8 cellular contexts compared by ENCODE assay signal in genomic region chr19:1248454-1249297, GRCh38. TPM values are rescaled to one million over a fixed set of nuclear protein-coding genes. Genes with fewer than 3 reads are reported as not detected.
DNase-seq lines count a peak whose midpoint lies in the region; ATAC-seq and TF ChIP-seq lines count a peak whose summit lies in the region.

Gene MIDN (plus strand): TSS chr19:1248583. CDS start chr19:1250297, 1,714 bp downstream.

- peak within 1 kb of the TSS; percentile 92 for H3K4me2 ChIP-seq in OCI-LY7 (ENCODE audit: low read length)

- ATAC-seq in HG03432 (IDR thresholded peaks at IDR 0.05; ENCODE audit: unreplicated experiment): peak; percentile 26

- peaks cover 51% of the 10 kb centered on the region for H3K4me1 ChIP-seq in OCI-LY7 (ENCODE audit: insufficient read depth, low read length, poor library complexity, severe bottlenecking)

- TF ChIP-seq POLR2A in GM19099 (IDR thresholded peaks at IDR 0.05; ENCODE audit: extremely low read depth, insufficient read length, low read depth): peak; percentile 95

- peaks cover 9% of the 10 kb centered on the region for H3K4me1 Mint-ChIP-seq in activated T-helper 2 cell treated with anti-CD3 and anti-CD28 coated beads, Interferon-gamma antibody, Interleukin-2, Interleukin-4, amounts not matched to agents 10 μg/mL and 5 μg/mL and 100 μg/mL, durations not matched to agents 14 hours and 24 hours and 36 hours (ENCODE audit: low read depth)
- peaks cover 15% of the 10 kb centered on the region for H3K4me1 Mint-ChIP-seq in nephron progenitor cell

- CTCF ChIA-PET in OCI-LY7 (lab: Charles Lee; ENCODE audit: unreplicated experiment): no interaction called here

- H3K9me2 ChIP-seq in OCI-LY7 (ENCODE audit: insufficient read depth, low read length): no peaks in the 10 kb centered on the region

- H3K4me3 ChIP-seq in OCI-LY7 (ENCODE audit: low read depth, low read length, poor library complexity, severe bottlenecking) (peak within 1 kb of the TSS; percentile 74), fibroblast of the aortic adventitia (ENCODE audit: low read depth, low read length) (peak within 1 kb of the TSS; percentile 78)

- H2AFZ ChIP-seq in OCI-LY7 (ENCODE audit: low read length): no peak within 1 kb of the TSS

- intact Hi-C loops in OCI-LY7 (cut with micrococcal nuclease; ENCODE audit: unreplicated experiment): loop anchor here (1.0 kb wide), 1 partner anchor 18 kb away; no protein-coding TSS in a partner anchor
- intact Hi-C loops in activated T-helper 2 cell treated with anti-CD3 and anti-CD28 coated beads, Interferon-gamma antibody, Interleukin-2, Interleukin-4, amounts not matched to agents 10 μg/mL and 5 μg/mL and 100 μg/mL, durations not matched to agents 14 hours and 24 hours and 36 hours (cut with micrococcal nuclease): loop anchor here (1.0 to 10.0 kb wide), 3 partner anchors 12 to 156 kb away; partner anchors contain the start of genes CIRBP, DAZAP1 and GAMT

- POLR2A ChIA-PET in OCI-LY7 (lab: Charles Lee): no interaction called here

- no peaks in the 10 kb centered on the region for H3K9me3 Mint-ChIP-seq in activated T-helper 2 cell treated with anti-CD3 and anti-CD28 coated beads, Interferon-gamma antibody, Interleukin-2, Interleukin-4, amounts not matched to agents 10 μg/mL and 5 μg/mL and 100 μg/mL, durations not matched to agents 14 hours and 24 hours and 36 hours
- H3K9me3 Mint-ChIP-seq in nephron progenitor cell: no peaks in the 10 kb centered on the region

- peak within 1 kb of the TSS; percentile 87 for H3K27ac Mint-ChIP-seq in activated T-helper 2 cell treated with anti-CD3 and anti-CD28 coated beads, Interferon-gamma antibody, Interleukin-2, Interleukin-4, amounts not matched to agents 10 μg/mL and 5 μg/mL and 100 μg/mL, durations not matched to agents 14 hours and 24 hours and 36 hours
- H3K27ac Mint-ChIP-seq in nephron progenitor cell: peak within 1 kb of the TSS; percentile 51

- H3K27ac ChIP-seq in C4-2B: peak within 1 kb of the TSS; percentile 96
- H3K27ac ChIP-seq in OCI-LY7 (ENCODE audit: low read depth, low read length, poor library complexity, severe bottlenecking): peak within 1 kb of the TSS; percentile 73

- peak; percentile 96 for TF ChIP-seq CTCF in C4-2B (conservative IDR thresholded peaks at IDR 0.05)
- peak; percentile 78 for TF ChIP-seq CTCF in OCI-LY7 (conservative IDR thresholded peaks at IDR 0.05; ENCODE audit: low read length)
- peak; percentile 54 for TF ChIP-seq CTCF in fibroblast of the aortic adventitia (IDR thresholded peaks at IDR 0.05; ENCODE audit: insufficient read depth, low read length)
- TF ChIP-seq CTCF in nephron progenitor cell (IDR thresholded peaks at IDR 0.05): peak; percentile 48

- H3K36me3 Mint-ChIP-seq in activated T-helper 2 cell treated with anti-CD3 and anti-CD28 coated beads, Interferon-gamma antibody, Interleukin-2, Interleukin-4, amounts not matched to agents 10 μg/mL and 5 μg/mL and 100 μg/mL, durations not matched to agents 14 hours and 24 hours and 36 hours (ENCODE audit: low read depth): peaks cover 30% of the 10 kb centered on the region
- H3K36me3 Mint-ChIP-seq in nephron progenitor cell (ENCODE audit: low read depth): peaks cover 4% of the 10 kb centered on the region

- peaks cover 54% of the 10 kb centered on the region for H3K36me3 ChIP-seq in OCI-LY7 (ENCODE audit: insufficient read depth, low read length)

- H3K4me3 Mint-ChIP-seq in activated T-helper 2 cell treated with anti-CD3 and anti-CD28 coated beads, Interferon-gamma antibody, Interleukin-2, Interleukin-4, amounts not matched to agents 10 μg/mL and 5 μg/mL and 100 μg/mL, durations not matched to agents 14 hours and 24 hours and 36 hours (ENCODE audit: low read depth): peak within 1 kb of the TSS; percentile 80
- H3K4me3 Mint-ChIP-seq in nephron progenitor cell: peak within 1 kb of the TSS; percentile 82

- DNase-seq in OCI-LY7 (ENCODE audit: low spot score) (peak; percentile 82), fibroblast of the aortic adventitia (ENCODE audit: low read depth) (peak; percentile 88), nephron progenitor cell (peak; percentile 87), superior temporal gyrus (ENCODE audit: extremely low spot score) (peak; percentile 75)
- peak; percentile 80 for DNase-seq in activated T-helper 2 cell treated with anti-CD3 and anti-CD28 coated beads, Interferon-gamma antibody, Interleukin-2, Interleukin-4, amounts not matched to agents 10 μg/mL and 5 μg/mL and 100 μg/mL, durations not matched to agents 14 hours and 24 hours and 36 hours (ENCODE audit: low spot score)

- H4K20me1 ChIP-seq in OCI-LY7 (ENCODE audit: insufficient read depth, low read length): 0 out of 2 replicates have a peak, but pooled peaks cover 5% of the 10 kb centered on the region

- BruUV-seq in OCI-LY7 (replicated peaks; lab: Mats Ljungman, UMichigan): no TSS peak

- no peaks in the 10 kb centered on the region for H3K27me3 Mint-ChIP-seq in activated T-helper 2 cell treated with anti-CD3 and anti-CD28 coated beads, Interferon-gamma antibody, Interleukin-2, Interleukin-4, amounts not matched to agents 10 μg/mL and 5 μg/mL and 100 μg/mL, durations not matched to agents 14 hours and 24 hours and 36 hours (ENCODE audit: low read depth)
- H3K27me3 Mint-ChIP-seq in nephron progenitor cell (ENCODE audit: low read depth, poor library complexity): no peaks in the 10 kb centered on the region

- no peaks in the 10 kb centered on the region for H3K9me3 ChIP-seq in OCI-LY7 (ENCODE audit: low read length)

- peaks cover 35% of the 10 kb centered on the region; the same call in 1 of the 2 replicates for H3K79me2 ChIP-seq in OCI-LY7 (ENCODE audit: insufficient read depth, low read depth, low read length)

RNA-seq across cellular contexts. Expression of gene MIDN, which starts in this region (rescaled TPM):
- 11.7 and 20.3 TPM in 2 replicates for total RNA-seq in OCI-LY7 (2014; rRNA removed; shearing (Covaris generic))
- total RNA-seq in OCI-LY7 (2022) (70.9 and 75.8 TPM in 2 replicates), fibroblast of the aortic adventitia (ENCODE audit: low replicate concordance) (23.2 and 32.5 TPM in 2 replicates)
- total RNA-seq in activated T-helper 2 cell treated with anti-CD3 and anti-CD28 coated beads, Interferon-gamma antibody, Interleukin-2, Interleukin-4, amounts not matched to agents 10 μg/mL and 5 μg/mL and 100 μg/mL, durations not matched to agents 14 hours and 24 hours and 36 hours: 84.7 and 85.4 TPM in 2 replicates

Comparison
In these comparisons a context has a peak if more than half of its experiments do, and no peak if none do; other contexts are left out.
1. Peak in every context shown above with its lines: DNase-seq, ATAC-seq, H3K4me3 ChIP-seq and H3K27ac ChIP-seq.